In the genomic region with DNA sequence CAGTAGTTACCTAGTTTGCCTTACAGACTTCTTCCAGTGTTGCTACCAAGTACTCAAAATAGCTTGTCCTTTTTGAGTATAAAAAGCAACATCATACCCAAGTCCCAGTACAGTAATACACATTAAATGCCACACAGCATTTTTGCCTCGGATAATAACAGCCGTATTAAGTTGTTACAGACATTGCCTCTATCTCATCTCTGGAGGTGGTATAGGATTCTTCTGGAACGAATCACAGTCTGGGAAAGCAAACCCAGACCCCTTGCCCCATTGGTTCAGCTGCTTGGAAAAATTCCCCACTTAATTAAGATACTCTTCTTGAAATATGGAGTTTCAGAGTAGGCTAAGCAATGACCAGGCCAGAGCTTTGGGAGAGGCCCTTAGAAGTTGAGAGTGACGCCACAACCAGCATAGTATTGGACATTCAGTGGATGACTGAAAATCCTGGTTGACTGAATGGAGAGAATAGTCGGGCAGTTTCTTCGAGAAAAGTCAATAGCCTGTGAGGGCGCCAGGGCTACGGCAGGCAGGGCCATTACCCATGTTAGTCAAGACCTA, we compare ENCODE assay signal across 27 cellular contexts.
"Had no signal": no experiment of that assay in that cellular context is flagged by ENCODE, and none has a peak within 500 bp of the region (broad histone marks: within the 10 kb centered on the region; RNA-seq: fewer than 3 reads in every experiment).

No MANE protein-coding gene starts in this region.

- H3K27me3 ChIP-seq: adrenal gland, brain microvascular endothelial cell, dorsolateral prefrontal cortex, gastrocnemius medialis, neural progenitor cell, thyroid gland had no signal

- H2AFZ ChIP-seq: neural progenitor cell had no signal

- ATAC-seq: gastrocnemius medialis; naive thymus-derived CD8-positive, alpha-beta T cell; sciatic nerve; stimulated activated memory B cell treated with anti-CD40 and anti-IgM and Interleukin-4, amounts not matched to agents 10 μg/mL and 1 μg/mL and 100 μg/mL, for 72 hours; stimulated activated naive CD8-positive, alpha-beta T cell treated with anti-CD3 and anti-CD28 coated beads, Interleukin-15, amount 100 ng/mL, for 72 hours had no signal

- H3K4me3 Mint-ChIP-seq: activated naive CD8-positive, alpha-beta T cell; naive thymus-derived CD8-positive, alpha-beta T cell; neural progenitor cell; stimulated activated memory B cell treated with anti-CD40 and anti-IgM and Interleukin-4, amounts not matched to agents 10 μg/mL and 1 μg/mL and 100 μg/mL, for 72 hours; stimulated activated naive CD8-positive, alpha-beta T cell treated with anti-CD3 and anti-CD28 coated beads, Interleukin-15, amount 100 ng/mL, for 72 hours had no signal

- H3K4me3 ChIP-seq: adrenal gland, coronary artery, dorsolateral prefrontal cortex, gastrocnemius medialis, neural progenitor cell, skin epidermis, thyroid gland had no signal

- H3K27me3 Mint-ChIP-seq: stimulated activated memory B cell treated with anti-CD40 and anti-IgM and Interleukin-4, amounts not matched to agents 10 μg/mL and 1 μg/mL and 100 μg/mL, for 72 hours had no signal

- H3K4me1 Mint-ChIP-seq: naive thymus-derived CD8-positive, alpha-beta T cell; stimulated activated memory B cell treated with anti-CD40 and anti-IgM and Interleukin-4, amounts not matched to agents 10 μg/mL and 1 μg/mL and 100 μg/mL, for 72 hours; stimulated activated naive CD8-positive, alpha-beta T cell treated with anti-CD3 and anti-CD28 coated beads, Interleukin-15, amount 100 ng/mL, for 72 hours had no signal

- H3K9me3 Mint-ChIP-seq: neural progenitor cell; stimulated activated memory B cell treated with anti-CD40 and anti-IgM and Interleukin-4, amounts not matched to agents 10 μg/mL and 1 μg/mL and 100 μg/mL, for 72 hours; stimulated activated naive CD8-positive, alpha-beta T cell treated with anti-CD3 and anti-CD28 coated beads, Interleukin-15, amount 100 ng/mL, for 72 hours had no signal

- H3K9me3 ChIP-seq: adrenal gland, gastrocnemius medialis, thyroid gland had no signal

- H3K36me3 Mint-ChIP-seq: activated naive CD8-positive, alpha-beta T cell; naive thymus-derived CD8-positive, alpha-beta T cell; neural progenitor cell; stimulated activated memory B cell treated with anti-CD40 and anti-IgM and Interleukin-4, amounts not matched to agents 10 μg/mL and 1 μg/mL and 100 μg/mL, for 72 hours had no signal

- H3K27ac Mint-ChIP-seq: activated naive CD8-positive, alpha-beta T cell; naive thymus-derived CD8-positive, alpha-beta T cell; stimulated activated memory B cell treated with anti-CD40 and anti-IgM and Interleukin-4, amounts not matched to agents 10 μg/mL and 1 μg/mL and 100 μg/mL, for 72 hours; stimulated activated naive CD8-positive, alpha-beta T cell treated with anti-CD3 and anti-CD28 coated beads, Interleukin-15, amount 100 ng/mL, for 72 hours had no signal

- H3K36me3 ChIP-seq: adrenal gland, brain microvascular endothelial cell, gastrocnemius medialis, neural progenitor cell, thyroid gland had no signal

- DNase-seq: activated CD4-positive, alpha-beta T cell treated with anti-CD3 and anti-CD28 coated beads for 4 hours; activated CD4-positive, alpha-beta T cell treated with anti-CD3 and anti-CD28 coated beads, Interleukin-2, amount 50 U/mL, for 4 hours; activated effector memory CD4-positive, alpha-beta T cell treated with Interleukin-2 at 50 U/mL for 16 hours; activated naive CD4-positive, alpha-beta T cell treated with Interleukin-2 at 50 U/mL for 16 hours; adrenal gland; aorta; brain microvascular endothelial cell; dorsolateral prefrontal cortex; effector memory CD4-positive, alpha-beta T cell; gastrocnemius medialis; head of caudate nucleus; hippocampal formation; naive thymus-derived CD8-positive, alpha-beta T cell; retina; stimulated activated CD4-positive, alpha-beta T cell treated with anti-CD3 and anti-CD28 coated beads, Interleukin-4, amount 100 ng/mL, for 24 hours; stimulated activated CD8-positive, alpha-beta memory T cell treated with anti-CD3 and anti-CD28 coated beads, Interleukin-4, amount 100 ng/mL, for 48 hours; stimulated activated naive CD8-positive, alpha-beta T cell treated with anti-CD3 and anti-CD28 coated beads, Interleukin-15, amount 100 ng/mL, for 72 hours; substantia nigra; thyroid gland had no signal

- H3K4me1 ChIP-seq: adrenal gland, gastrocnemius medialis had no signal

- H3K27ac ChIP-seq: adrenal gland, brain microvascular endothelial cell, dorsolateral prefrontal cortex, gastrocnemius medialis, neural progenitor cell, skin epidermis, thyroid gland, VCaP had no signal

- H3K9ac ChIP-seq: neural progenitor cell had no signal

- H3K4me2 ChIP-seq: neural progenitor cell had no signal

- FAIRE-seq: keratinocyte had no signal
